In genomic region chr2:15094161-15094560, GRCh38 we compare ENCODE assay signal across 24 cellular contexts.
"Had no signal": no experiment of that assay in that cellular context is flagged by ENCODE, and none has a peak within 500 bp of the region (broad histone marks: within the 10 kb centered on the region; RNA-seq: fewer than 3 reads in every experiment).

No MANE protein-coding gene starts in this region.

- H3K27ac Mint-ChIP-seq: T-cell had no signal

- H3K9me3 ChIP-seq: SJSA1, SK-N-SH had no signal

- H3K36me3 Mint-ChIP-seq: T-cell had no signal

- H3K27ac ChIP-seq: SJSA1 had no signal

- H3K4me1 Mint-ChIP-seq: T-cell had no signal

- H3K4me1 ChIP-seq: SJSA1 had no signal

- H3K4me3 Mint-ChIP-seq: T-cell had no signal

- H3K9me3 Mint-ChIP-seq: T-cell had no signal

- ATAC-seq: HepG2, T-cell had no signal

- H3K4me2 ChIP-seq: SK-N-SH had no signal

- H3K4me3 ChIP-seq: SJSA1 had no signal

- H3K36me3 ChIP-seq: SJSA1 had no signal

- H3K27me3 Mint-ChIP-seq: T-cell had no signal

- H3K27me3 ChIP-seq: SJSA1 had no signal

- DNase-seq: IMR-90, Karpas-422, KG1, MM.1S, NCI-H1105, NCI-H1417, NCI-H1436 treated with DMSO at 0.1 percent for 48 hours, NCI-H1694, NCI-H187 treated with DMSO at 0.1 percent for 48 hours, NCI-H2029 treated with DMSO at 0.1 percent for 48 hours, NCI-H2171, NCI-H226, NCI-H446, NCI-H510A, NCI-H524 treated with DMSO at 0.1 percent for 48 hours, NCI-H748 treated with DMSO at 0.1 percent for 48 hours, Right ventricle myocardium superior, RPMI8226, SIG-M5, SK-N-SH, SW 1271, T-cell had no signal

- H3K9me2 ChIP-seq: SK-N-SH had no signal

- H3K9ac ChIP-seq: SK-N-SH had no signal
